ENCODE assay signal across 8 cellular contexts in genomic region chr11:70567680-70568503, GRCh38.
DNase-seq lines count a peak whose midpoint lies in the region; TF ChIP-seq lines count a peak whose summit lies in the region.

No MANE protein-coding gene starts in this region.

- no peak overlapping the region for H3K14ac ChIP-seq in H9 (ENCODE audit: insufficient read depth, low read length)

- no peaks in the 10 kb centered on the region for H3K36me3 ChIP-seq in iPS-15b (ENCODE audit: control insufficient read depth, insufficient read depth, low read length)

- DNase-seq in H9 (peak; percentile 60), astrocyte of the cerebellum (ENCODE audit: low read depth) (no peak), cerebellum (ENCODE audit: low spot score) (no peak), T-helper 2 cell (no peak), NCI-H69 (lab: John Stamatoyannopoulos, UW) (no peak), NCI-H1417 treated with DMSO at 0.1 percent for 48 hours (lab: John Stamatoyannopoulos, UW) (no peak)

- no peak overlapping the region for H3K18ac ChIP-seq in H9 (ENCODE audit: insufficient read length, low read depth, low read length)

- H4K8ac ChIP-seq in H9 (replicated peaks; ENCODE audit: insufficient read length, low read depth, low read length), result no peak overlapping the region

- no peaks in the 10 kb centered on the region for H3K23me2 ChIP-seq in H9 (ENCODE audit: insufficient read length, low read depth, low read length, poor library complexity, severe bottlenecking)

- no peak overlapping the region for H3K4me2 ChIP-seq in H9 (ENCODE audit: insufficient read depth, insufficient read length, low read length)

- H3K4ac ChIP-seq in H9 (ENCODE audit: low read depth, low read length), result no peak overlapping the region

- no peak overlapping the region for H3K56ac ChIP-seq in H9 (ENCODE audit: insufficient read length, low read depth, low read length)

- no peaks in the 10 kb centered on the region for H3K9me3 ChIP-seq in H9 (ENCODE audit: control insufficient read depth, low read depth, low read length)
- no peaks in the 10 kb centered on the region for H3K9me3 ChIP-seq in iPS-15b (ENCODE audit: control insufficient read depth, insufficient read depth, low read length)

- H3K27ac Mint-ChIP-seq in H9, result peak overlapping the region in 2 of 3 experiments; percentile 48 to 76; a peak in 2 of 7 replicates

- H3K4me1 Mint-ChIP-seq in H9, result peaks cover 15 to 25% of the 10 kb centered on the region in 2 experiments

- H3K27me3 ChIP-seq in H9 (ENCODE audit: insufficient read depth, low read length), result no peaks in the 10 kb centered on the region
- H3K27me3 ChIP-seq in iPS-15b (ENCODE audit: control insufficient read depth, insufficient read depth, low read length), result no peaks in the 10 kb centered on the region

- H3K27ac ChIP-seq in H9 (ENCODE audit: insufficient read length, low read depth, low read length), result no peak overlapping the region
- peak overlapping the region in 20 of 21 experiments; percentile 14 to 87 (median 56) for H3K27ac ChIP-seq in skin epidermis

- H2BK15ac ChIP-seq in H9 (ENCODE audit: low read depth, low read length), result no peak overlapping the region

- no peak overlapping the region for H2BK20ac ChIP-seq in H9 (ENCODE audit: low read depth, low read length, poor library complexity, severe bottlenecking)

- H3K36me3 Mint-ChIP-seq in H9 (ENCODE audit: insufficient read depth in 1 of 3, low read depth in 3 of 3), result peaks cover 0 to 2% (median 0%) of the 10 kb centered on the region in 3 experiments; a peak in 1 of 7 replicates

- H2AFZ ChIP-seq in H9 (ENCODE audit: low read length), result no peak overlapping the region

- no CpG with 5 or more reads among the region's 26 CpGs for WGBS in H9 (ENCODE audit: extremely low coverage, insufficient read length, low lambda C conversion rate)

- H4K91ac ChIP-seq in H9 (ENCODE audit: insufficient read length, low read depth, low read length), result no peak overlapping the region

- H2BK120ac ChIP-seq in H9 (ENCODE audit: low read depth, low read length, poor library complexity, severe bottlenecking), result no peak overlapping the region

- no peak overlapping the region for H3K23ac ChIP-seq in H9 (ENCODE audit: insufficient read length, low read depth, low read length)

- H4K5ac ChIP-seq in H9 (ENCODE audit: insufficient read length, low read depth, low read length), result no peak overlapping the region

- peak overlapping the region; percentile 19 for H3K4me3 ChIP-seq in astrocyte of the cerebellum (ENCODE audit: low read depth, low read length)
- peak overlapping the region; percentile 15 for H3K4me3 ChIP-seq in iPS-15b (ENCODE audit: low read depth, low read length)
- H3K4me3 ChIP-seq in skin epidermis, result peak overlapping the region in 6 of 7 experiments; percentile 21 to 38 (median 24)

- no peaks in the 10 kb centered on the region; a peak in 1 of 5 replicates for H3K9me3 Mint-ChIP-seq in H9

- no peak overlapping the region for H2BK5ac ChIP-seq in H9 (ENCODE audit: insufficient read length, low read length)

- peaks cover 2% of the 10 kb centered on the region for H3K27me3 Mint-ChIP-seq in H9 (ENCODE audit: low read depth)

- no peak overlapping the region for H2AK5ac ChIP-seq in H9 (ENCODE audit: insufficient read length, low read length)

- TF ChIP-seq CTCF in H9 (conservative IDR thresholded peaks at IDR 0.05), result no peak
- TF ChIP-seq CTCF in astrocyte of the cerebellum (IDR thresholded peaks at IDR 0.05; ENCODE audit: low read depth, low read length, missing control alignments), result no peak

- in situ Hi-C loops in astrocyte of the cerebellum (cut with HindIII; ENCODE audit: low sequenced_read_pairs), result no loop called here

- H3K4me1 ChIP-seq in H9 (ENCODE audit: insufficient read depth, low read length) (peaks cover 3% of the 10 kb centered on the region; the same call in 1 of the 2 replicates), iPS-15b (ENCODE audit: control insufficient read depth, insufficient read depth, low read length) (no peaks in the 10 kb centered on the region)

- no peak overlapping the region for H3T11ph ChIP-seq in H9 (ENCODE audit: low read length)

- H2BK12ac ChIP-seq in H9 (ENCODE audit: insufficient read length, low read depth, low read length), result no peak overlapping the region

- no peaks in the 10 kb centered on the region for H3K79me2 ChIP-seq in H9 (ENCODE audit: insufficient read depth, low read length)

- peak overlapping the region in 1 of 2 experiments; percentile 34; a peak in 3 of 5 replicates for H3K4me3 Mint-ChIP-seq in H9

- H3K9ac ChIP-seq in H9 (ENCODE audit: extremely low read depth, insufficient read length, low read length), result no peak overlapping the region
- H3K9ac ChIP-seq in iPS-15b (ENCODE audit: low read depth, low read length), result no peak overlapping the region

- no peaks in the 10 kb centered on the region for H4K20me1 ChIP-seq in H9 (ENCODE audit: control insufficient read depth, insufficient read depth, insufficient read length)

- H3K79me1 ChIP-seq in H9 (ENCODE audit: insufficient read depth, low read depth, low read length, poor library complexity, severe bottlenecking), result no peaks in the 10 kb centered on the region
